8 cellular contexts compared by ENCODE assay signal in the genomic region with DNA sequence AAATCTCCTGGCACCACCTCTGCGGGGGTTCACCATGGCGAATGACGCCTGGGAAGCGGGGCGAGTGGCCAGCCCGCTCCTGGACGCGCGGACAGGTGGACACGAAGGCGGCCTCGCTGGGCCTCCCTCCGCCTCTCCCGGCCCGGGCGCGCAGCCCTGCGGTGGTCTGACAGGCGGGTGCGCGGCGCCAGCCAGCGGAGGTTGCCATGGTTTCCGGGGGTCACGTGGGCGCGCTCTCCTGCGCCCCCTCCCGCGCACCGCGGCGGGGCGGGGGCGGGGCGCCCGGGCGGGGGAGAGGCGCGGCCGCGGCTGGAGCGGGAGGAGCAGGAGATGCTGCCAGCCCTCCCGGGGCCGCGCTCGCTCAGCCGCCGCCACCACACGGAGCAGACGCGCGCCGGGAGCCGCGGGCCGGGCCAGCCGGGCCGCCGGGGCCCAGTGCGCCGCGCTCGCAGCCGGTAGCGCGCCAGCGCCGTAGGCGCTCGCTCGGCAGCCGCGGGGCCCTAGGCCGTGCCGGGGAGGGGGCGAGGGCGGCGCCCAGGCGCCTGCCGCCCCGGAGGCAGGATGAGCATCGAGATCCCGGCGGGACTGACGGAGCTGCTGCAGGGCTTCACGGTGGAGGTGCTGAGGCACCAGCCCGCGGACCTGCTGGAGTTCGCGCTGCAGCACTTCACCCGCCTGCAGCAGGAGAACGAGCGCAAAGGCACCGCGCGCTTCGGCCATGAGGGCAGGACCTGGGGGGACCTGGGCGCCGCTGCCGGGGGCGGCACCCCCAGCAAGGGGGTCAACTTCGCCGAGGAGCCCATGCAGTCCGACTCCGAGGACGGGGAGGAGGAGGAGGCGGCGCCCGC. TPM values are rescaled to one million over a fixed set of nuclear protein-coding genes. Genes with fewer than 3 reads are reported as not detected.
DNase-seq lines count a peak whose midpoint lies in the region; ATAC-seq and TF ChIP-seq lines count a peak whose summit lies in the region.

A gene (plus strand): TSS at position 359 of the 848 bp plus-strand sequence. CDS start 203 bp downstream, at position 562.

- no peak for TF ChIP-seq POLR2A in stomach (IDR thresholded peaks at IDR 0.05)

- no peak for TF ChIP-seq EP300 in stomach (IDR thresholded peaks at IDR 0.05)

- H3K4me3 ChIP-seq in Karpas-422 (ENCODE audit: low read length) (peak within 1 kb of the TSS; percentile 75), foreskin fibroblast (ENCODE audit: low read depth in 1 of 2, low read length in 2 of 2) (peak within 1 kb of the TSS; percentile 67 to 76), stomach (peak within 1 kb of the TSS; percentile 65 to 92 (median 76))

- H3K4me1 Mint-ChIP-seq in neural crest cell: peaks cover 25% of the 10 kb centered on the region

- no peaks in the 10 kb centered on the region for H3K9me3 ChIP-seq in Karpas-422 (ENCODE audit: low read length)
- H3K9me3 ChIP-seq in stomach: no peaks in the 10 kb centered on the region

- H3K27ac ChIP-seq in Karpas-422 (ENCODE audit: low read length) (no peak within 1 kb of the TSS), stomach (peak within 1 kb of the TSS; percentile 66 to 91 (median 78))

- WGBS in stomach, 5 donors: 0 to 1% (median 0%) methylated on average over 33 to 107 of the region's 110 CpGs

- peak; percentile 96 for DNase-seq in DMS 273 (lab: John Stamatoyannopoulos, UW; ENCODE audit: unreplicated experiment)
- peak; percentile 86 for DNase-seq in Karpas-422
- peak; percentile 12 for DNase-seq in SHP77 treated with DMSO at 0.1 percent for 48 hours (lab: John Stamatoyannopoulos, UW)
- peak; percentile 67 for DNase-seq in activated gamma-delta T cell treated with Interleukin-2 at 50 U/mL for 16 hours
- peak; percentile 64 to 87 for DNase-seq in foreskin fibroblast
- DNase-seq in neural crest cell (ENCODE audit: low read depth, low spot score): peak; percentile 75
- DNase-seq in stomach: peak; percentile 62

- peak within 1 kb of the TSS; percentile 23 for H3K27ac Mint-ChIP-seq in neural crest cell (ENCODE audit: unreplicated experiment)

- peaks cover 2% of the 10 kb centered on the region for H3K36me3 Mint-ChIP-seq in neural crest cell (ENCODE audit: low read depth)

- H3K9me2 ChIP-seq in Karpas-422 (replicated peaks; ENCODE audit: insufficient read depth, low read length): no peaks in the 10 kb centered on the region

- H3K4me3 Mint-ChIP-seq in neural crest cell: peak within 1 kb of the TSS; percentile 97

- H3K27me3 ChIP-seq in Karpas-422 (ENCODE audit: low read length) (no peaks in the 10 kb centered on the region), stomach (peaks cover 0 to 14% (median 8%) of the 10 kb centered on the region in 3 donors)

- ATAC-seq in GM21619 (IDR thresholded peaks at IDR 0.05; ENCODE audit: unreplicated experiment): peak; percentile 77

- H3K36me3 ChIP-seq in Karpas-422 (ENCODE audit: insufficient read depth, low read length) (no peaks in the 10 kb centered on the region), stomach (no peaks in the 10 kb centered on the region)

- H2AFZ ChIP-seq in Karpas-422 (ENCODE audit: low read length): peak within 1 kb of the TSS; percentile 81; the same call in 1 of the 2 replicates

- intact Hi-C loops in stomach (cut with DNase I; ENCODE audit: low total_unique reads): no loop called here

- H3K4me2 ChIP-seq in Karpas-422 (ENCODE audit: low read depth, low read length, poor library complexity, severe bottlenecking): peak within 1 kb of the TSS; percentile 76

- TF ChIP-seq CTCF in foreskin fibroblast (IDR thresholded peaks at IDR 0.05; ENCODE audit: low read depth, low read length): no peak
- peak; percentile 21 for TF ChIP-seq CTCF in neural crest cell (conservative IDR thresholded peaks at IDR 0.05)
- TF ChIP-seq CTCF in stomach (IDR thresholded peaks at IDR 0.05): peak in 1 of 7 experiments; percentile 15

- H3K79me2 ChIP-seq in Karpas-422 (ENCODE audit: low read length): no peaks in the 10 kb centered on the region

- H3K27me3 Mint-ChIP-seq in neural crest cell (ENCODE audit: low read depth): no peaks in the 10 kb centered on the region

- H3K9me3 Mint-ChIP-seq in neural crest cell: no peaks in the 10 kb centered on the region

- H4K20me1 ChIP-seq in Karpas-422 (ENCODE audit: insufficient read depth, low read depth, low read length): no peaks in the 10 kb centered on the region

- H3K9ac ChIP-seq in Karpas-422 (ENCODE audit: low read length): peak within 1 kb of the TSS; percentile 66

- H3K4me1 ChIP-seq in Karpas-422 (ENCODE audit: low read length) (peaks cover 12% of the 10 kb centered on the region), stomach (peaks cover 10 to 25% (median 15%) of the 10 kb centered on the region in 4 donors)

RNA-seq across cellular contexts. Expression of the gene that starts here (rescaled TPM):
- total RNA-seq in Karpas-422 (2014; rRNA removed; shearing (Covaris generic); ENCODE audit: low replicate concordance): 0.32 and 0.67 TPM in 2 replicates
- total RNA-seq in neural crest cell (14.2 and 14.4 TPM in 2 replicates), stomach (10 to 100 TPM in 3 of 5 donors, 1 to 10 TPM in 2; 4.7 to 34.5 (median 10.1) TPM)
- 10 to 100 TPM; 20.2 to 39.6 (median 20.5) TPM for polyA plus RNA-seq in stomach

Comparison
In these comparisons a context has a peak if more than half of its experiments do, and no peak if none do; other contexts are left out.
1. Peak in DNase-seq, H3K4me3 ChIP-seq, H3K9ac ChIP-seq and H3K4me2 ChIP-seq in Karpas-422; RNA of the gene not detected or under 1 TPM.
2. DNase-seq: peak in every context shown above with its lines; median percentile 96 in DMS 273; 86 in Karpas-422; 76 in foreskin fibroblast; 75 in neural crest cell; 67 in activated gamma-delta T cell treated with Interleukin-2 at 50 U/mL for 16 hours; 62 in stomach; 12 in SHP77 treated with DMSO at 0.1 percent for 48 hours.